9 cellular contexts compared by ENCODE assay signal in genomic region chr10:61064356-61064755, GRCh38.
"Had no signal": no experiment of that assay in that cellular context is flagged by ENCODE, and none has a peak within 500 bp of the region (broad histone marks: within the 10 kb centered on the region; RNA-seq: fewer than 3 reads in every experiment).

No MANE protein-coding gene starts in this region.

- H3K4me3 ChIP-seq: GM23248, HAP-1 had no signal

- H3K27ac Mint-ChIP-seq: HFFc6, IgD-negative memory B cell had no signal

- H3K9me3 ChIP-seq: HAP-1 had no signal

- H3K27ac ChIP-seq: GM23248 had no signal

- H2AFZ ChIP-seq: GM23248 had no signal

- ATAC-seq: HCT116 had no signal

- H3K4me1 Mint-ChIP-seq: IgD-negative memory B cell had no signal

- FAIRE-seq: HTR-8/SVneo had no signal

- H3K4me3 Mint-ChIP-seq: HFFc6, IgD-negative memory B cell had no signal

- DNase-seq: GM23248, GOT3, H7, HFFc6, KBM-7 had no signal

- H3K36me3 ChIP-seq: HAP-1 had no signal

- H3K9ac ChIP-seq: GM23248 had no signal

- H3K9me3 Mint-ChIP-seq: HFFc6, IgD-negative memory B cell had no signal

- H3K36me3 Mint-ChIP-seq: IgD-negative memory B cell had no signal
